ENCODE assay signal across 8 cellular contexts in the genomic region with DNA sequence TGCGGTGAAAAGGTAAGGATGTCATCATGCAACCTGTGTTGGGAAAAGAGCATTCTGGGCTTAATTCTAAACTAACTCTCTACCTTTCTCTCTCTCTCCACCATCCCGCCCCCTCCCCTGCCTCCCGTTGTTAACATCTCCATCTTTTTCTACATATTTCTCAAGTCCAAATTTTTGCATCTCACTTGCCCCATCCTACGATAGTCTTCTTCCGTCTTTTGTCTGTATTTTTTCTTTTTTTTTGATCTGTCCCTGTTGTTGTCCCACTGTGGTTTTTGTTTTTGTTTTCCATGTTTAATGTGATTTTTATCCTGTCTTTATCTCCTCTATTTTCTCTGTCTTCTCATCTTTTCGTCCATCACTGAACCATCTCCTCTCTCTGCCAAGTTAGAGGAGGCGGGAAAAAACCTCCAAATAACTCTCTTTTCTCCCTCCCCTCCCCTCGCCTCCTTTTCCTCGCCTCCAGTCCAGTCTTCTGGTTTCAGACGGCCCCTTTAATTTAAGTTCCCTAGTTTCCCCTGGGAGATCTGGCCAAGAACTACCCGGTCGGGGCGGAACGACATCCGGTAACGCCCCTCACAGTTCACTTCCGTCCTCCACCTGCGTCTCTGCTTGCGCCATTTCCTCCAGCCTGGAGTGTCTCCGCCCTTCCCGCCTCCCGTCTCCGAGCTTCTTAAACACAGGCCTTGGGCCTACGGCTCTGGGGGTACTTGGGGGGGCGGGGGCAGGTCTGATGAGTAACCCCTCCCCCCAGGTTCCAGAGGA. TPM values are rescaled to one million over a fixed set of nuclear protein-coding genes. Genes with fewer than 3 reads are reported as not detected.
DNase-seq lines count a peak whose midpoint lies in the region; ATAC-seq and TF ChIP-seq lines count a peak whose summit lies in the region.

A gene with protein sequence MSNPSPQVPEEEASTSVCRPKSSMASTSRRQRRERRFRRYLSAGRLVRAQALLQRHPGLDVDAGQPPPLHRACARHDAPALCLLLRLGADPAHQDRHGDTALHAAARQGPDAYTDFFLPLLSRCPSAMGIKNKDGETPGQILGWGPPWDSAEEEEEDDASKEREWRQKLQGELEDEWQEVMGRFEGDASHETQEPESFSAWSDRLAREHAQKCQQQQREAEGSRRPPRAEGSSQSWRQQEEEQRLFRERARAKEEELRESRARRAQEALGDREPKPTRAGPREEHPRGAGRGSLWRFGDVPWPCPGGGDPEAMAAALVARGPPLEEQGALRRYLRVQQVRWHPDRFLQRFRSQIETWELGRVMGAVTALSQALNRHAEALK (plus strand): TSS at position 647 of the 765 bp plus-strand sequence. CDS start 87 bp downstream, at position 734.

- ATAC-seq in GM19395 (IDR thresholded peaks at IDR 0.05; ENCODE audit: unreplicated experiment) (peak; percentile 74), lung (ENCODE audit: insufficient read depth, low FRiP score) (peak; percentile 91)

- TF ChIP-seq CTCF in BJ (IDR thresholded peaks at IDR 0.05; ENCODE audit: insufficient read depth, low read depth, low read length) (no peak), lung (IDR thresholded peaks at IDR 0.05; ENCODE audit: control extremely low read depth, extremely low read depth) (no peak)

- H3K27ac ChIP-seq in lung (ENCODE audit: low read depth in 1 of 2, low read length in 1 of 2) = peak within 1 kb of the TSS; percentile 84 to 87

- H3K4me1 ChIP-seq in lung (ENCODE audit: control insufficient read depth in 2 of 2, insufficient read depth in 2 of 2, low read length in 2 of 2) = peaks cover 3 to 4% of the 10 kb centered on the region in 2 donors

- CTCF ChIA-PET in BJ (lab: Yijun Ruan, JAX) = interaction anchor here (0.5 to 17.0 kb wide), 23 partner anchors 12 to 933 kb away, joined by 3 to 433 read pairs (median 4); a partner anchor contains a TSS

- H3K36me3 ChIP-seq in BJ (ENCODE audit: control insufficient read depth, insufficient read depth, low read length) (peaks cover 3% of the 10 kb centered on the region; the same call in 1 of the 2 replicates), lung (ENCODE audit: control insufficient read depth in 2 of 2, insufficient read depth in 2 of 2, low read length in 2 of 2) (peaks cover 0 to 2% of the 10 kb centered on the region in 2 donors)

- WGBS in lung, 2 donors = 0% methylated on average over 25 of the region's 25 CpGs

- peak; percentile 90 for DNase-seq in BJ (ENCODE audit: low read depth)
- peak; percentile 95 for DNase-seq in HS-5 (ENCODE audit: low read depth)
- peak; percentile 97 to 98 for DNase-seq in NOMO-1 (lab: John Stamatoyannopoulos, UW; ENCODE audit: unreplicated experiment in 2 of 2)
- DNase-seq in activated CD8-positive, alpha-beta memory T cell treated with anti-CD3 and anti-CD28 coated beads for 24 hours = peak; percentile 94
- peak; percentile 80 for DNase-seq in effector CD8-positive, alpha-beta T cell (lab: John Stamatoyannopoulos, UW)
- peak; percentile 95 for DNase-seq in lung (ENCODE audit: low spot score)
- peak; percentile 85 to 93 (median 88) for DNase-seq in stimulated activated CD4-positive, alpha-beta T cell treated with anti-CD3 and anti-CD28 coated beads, TNF-alpha, amount 100 ng/mL, for 24 hours (ENCODE audit: low read depth in 3 of 3)

- peak within 1 kb of the TSS; percentile 50 for H3K4me3 ChIP-seq in BJ (ENCODE audit: low read depth, low read length)
- peak within 1 kb of the TSS; percentile 38 for H3K4me3 ChIP-seq in lung

- H3K27me3 ChIP-seq in BJ (ENCODE audit: control insufficient read depth, insufficient read depth, low read length) = no peaks in the 10 kb centered on the region
- no peaks in the 10 kb centered on the region for H3K27me3 ChIP-seq in lung (ENCODE audit: control insufficient read depth, insufficient read depth)

- POLR2A ChIA-PET in BJ (lab: Charles Lee) = interaction anchor here (0.6 kb wide), 1 partner anchor 78 kb away, joined by 22 read pairs; no protein-coding TSS in a partner anchor

- no peaks in the 10 kb centered on the region for H3K9me3 ChIP-seq in lung (ENCODE audit: control insufficient read depth in 2 of 2, insufficient read depth in 1 of 2, low read length in 1 of 2)

RNA-seq across cellular contexts. Expression of the gene that starts here (rescaled TPM):
- polyA plus RNA-seq in BJ (2011; rRNA removed) (10.8 and 13.6 TPM in 2 replicates), lung (10 to 100 TPM; 18.9 to 32.2 TPM)
- 5.4 and 6.6 TPM in 2 replicates for polyA minus RNA-seq in BJ (2011; rRNA and poly(A)+ RNA removed)
- 10 to 100 TPM; 13.5 to 19.2 TPM for total RNA-seq in lung

Comparison
In these comparisons a context has a peak if more than half of its experiments do, and no peak if none do; other contexts are left out.
1. Peak in every context shown above with its lines: DNase-seq, ATAC-seq, H3K4me3 ChIP-seq and H3K27ac ChIP-seq.